Comparison of ENCODE assay signal across 16 cellular contexts in genomic region chr2:44805391-44805790, GRCh38.
DNase-seq lines count a peak whose midpoint lies in the region; ATAC-seq, FAIRE-seq and TF ChIP-seq lines count a peak whose summit lies in the region.
"Had no signal": no experiment of that assay in that cellular context is flagged by ENCODE, and none has a peak within 500 bp of the region (broad histone marks: within the 10 kb centered on the region; RNA-seq: fewer than 3 reads in every experiment).

No MANE protein-coding gene starts in this region.

- H3K4me2 ChIP-seq in IMR-90 (ENCODE audit: low read depth, low read length): no peak overlapping the region
- peak overlapping the region; percentile 39; the same call in 1 of the 2 replicates for H3K4me2 ChIP-seq in GM12878 (ENCODE audit: control insufficient read depth, insufficient read depth)
- H3K4me2 ChIP-seq in neuronal stem cell (ENCODE audit: insufficient read depth, low read length, poor library complexity, severe bottlenecking): peak overlapping the region; percentile 45
- H3K4me2 ChIP-seq in HepG2 (ENCODE audit: low read depth, low read length): no peak overlapping the region
- H3K4me2 ChIP-seq: A549, SK-N-SH had no signal

- no peak overlapping the region for H3K27ac ChIP-seq in IMR-90 (ENCODE audit: insufficient read depth, low read length)
- no peak overlapping the region for H3K27ac ChIP-seq in GM12878 (ENCODE audit: control insufficient read depth, insufficient read depth)
- peak overlapping the region; percentile 95 for H3K27ac ChIP-seq in neuronal stem cell (replicated peaks; ENCODE audit: low read length)
- no peak overlapping the region for H3K27ac ChIP-seq in HepG2 (ENCODE audit: extremely low read length, insufficient read depth, low read length)
- H3K27ac ChIP-seq in sigmoid colon: no peak overlapping the region
- H3K27ac ChIP-seq: A549 had no signal

- no peaks in the 10 kb centered on the region for H3K79me2 ChIP-seq in GM12878 (ENCODE audit: control insufficient read depth, insufficient read depth, low read length)
- H3K79me2 ChIP-seq in HepG2 (ENCODE audit: insufficient read depth, low read length): no peaks in the 10 kb centered on the region

- no peak for TF ChIP-seq POLR2A in IMR-90 (IDR thresholded peaks at IDR 0.05; ENCODE audit: low read depth, low read length)
- TF ChIP-seq POLR2A in GM12878 (IDR thresholded peaks at IDR 0.05; ENCODE audit: low read depth, low read length): no peak
- TF ChIP-seq POLR2A in HepG2 (IDR thresholded peaks at IDR 0.05; ENCODE audit: insufficient read depth in 1 of 2, low read depth in 2 of 2, low read length in 2 of 2): no peak
- no peak for TF ChIP-seq POLR2A in sigmoid colon (IDR thresholded peaks at IDR 0.05)

- H3K9me3 ChIP-seq in IMR-90 (ENCODE audit: control insufficient read depth, insufficient read depth, low read length): 0 out of 2 replicates have a peak, but pooled peaks cover 1% of the 10 kb centered on the region
- no peaks in the 10 kb centered on the region; the same call in 2 of the 3 replicates for H3K9me3 ChIP-seq in GM12878 (replicated peaks; ENCODE audit: control insufficient read depth, insufficient read depth, low read length)
- H3K9me3 ChIP-seq in neuronal stem cell (replicated peaks in 1 of 2; ENCODE audit: control insufficient read depth in 2 of 2, insufficient read depth in 1 of 2, low read depth in 1 of 2, low read length in 2 of 2): no peaks in the 10 kb centered on the region
- H3K9me3 ChIP-seq in HepG2 (ENCODE audit: low read length): no peaks in the 10 kb centered on the region
- no peaks in the 10 kb centered on the region for H3K9me3 ChIP-seq in sigmoid colon
- H3K9me3 ChIP-seq: A549, Caco-2, SK-N-SH had no signal

- no CpG with 5 or more reads among the region's 9 CpGs for WGBS in IMR-90 (ENCODE audit: extremely low coverage in 2 of 2, insufficient read length in 1 of 2), 2 experiments
- WGBS in GM12878 (ENCODE audit: insufficient coverage, insufficient replicate concordance, low lambda C conversion rate, missing lambda C conversion rate): 39% methylated on average over 8 of the region's 9 CpGs
- no CpG with 5 or more reads among the region's 9 CpGs for WGBS in neuronal stem cell (ENCODE audit: extremely low coverage in 2 of 2, insufficient read length in 2 of 2, insufficient replicate concordance in 1 of 2), 2 donors
- 13% methylated on average over 9 of the region's 9 CpGs for WGBS in HepG2 (ENCODE audit: low lambda C conversion rate)
- WGBS in sigmoid colon, 2 donors: 12 to 14% methylated on average over 9 of the region's 9 CpGs

- H3K23ac ChIP-seq in IMR-90 (ENCODE audit: low read depth, low read length): no peak overlapping the region
- H3K23ac ChIP-seq in neuronal stem cell (ENCODE audit: low read depth, low read length, poor library complexity): no peak overlapping the region

- H3K4me1 ChIP-seq in IMR-90 (ENCODE audit: control insufficient read depth, insufficient read depth, low read length) (no peaks in the 10 kb centered on the region), GM12878 (ENCODE audit: control insufficient read depth, insufficient read depth, low read length) (peaks cover 3% of the 10 kb centered on the region), neuronal stem cell (ENCODE audit: control insufficient read depth in 2 of 2, insufficient read depth in 1 of 2, low read depth in 1 of 2, low read length in 2 of 2) (peaks cover 2 to 27% of the 10 kb centered on the region in 2 donors), HepG2 (ENCODE audit: insufficient read depth, low read length) (no peaks in the 10 kb centered on the region), sigmoid colon (peaks cover 0 to 18% (median 14%) of the 10 kb centered on the region in 4 donors)
- H3K4me1 ChIP-seq: A549, Caco-2 had no signal

- CTCF ChIA-PET in IMR-90 (lab: Yijun Ruan, JAX) (no interaction called here), GM12878 (lab: Yijun Ruan, JAX) (interaction anchor here (0.6 to 2.1 kb wide), 6 partner anchors 18 to 326 kb away, joined by 3 to 11 read pairs (median 3); no protein-coding TSS in a partner anchor), HepG2 (lab: Yijun Ruan, JAX; ENCODE audit: low intra/inter-chr PET ratio, low total read pairs) (no interaction called here)

- H3K4me3 ChIP-seq in IMR-90 (ENCODE audit: insufficient read depth, low read depth, low read length): no peak overlapping the region
- H3K4me3 ChIP-seq in GM12878: no peak overlapping the region
- no peak overlapping the region for H3K4me3 ChIP-seq in neuronal stem cell (ENCODE audit: low read length in 2 of 2)
- no peak overlapping the region for H3K4me3 ChIP-seq in HepG2 (replicated peaks in 1 of 3; ENCODE audit: insufficient read depth in 1 of 3, low read depth in 2 of 3, low read length in 3 of 3)
- H3K4me3 ChIP-seq in sigmoid colon: no peak overlapping the region
- H3K4me3 ChIP-seq: A549 had no signal

- TF ChIP-seq CTCF in IMR-90 (conservative IDR thresholded peaks at IDR 0.05; ENCODE audit: low read depth, low read length) (no peak), GM12878 (IDR thresholded peaks at IDR 0.05 in 2 of 3, conservative IDR thresholded peaks at IDR 0.05 in 1 of 3; ENCODE audit: control insufficient read depth in 2 of 3, extremely low read depth in 1 of 3, insufficient read depth in 1 of 3, low read depth in 3 of 3, low read length in 3 of 3) (no peak), HepG2 (CRISPR knock-in tag; IDR thresholded peaks at IDR 0.05) (no peak), sigmoid colon (IDR thresholded peaks at IDR 0.05) (no peak)

- H2BK15ac ChIP-seq in IMR-90 (ENCODE audit: low read depth, low read length) (no peak overlapping the region), neuronal stem cell (ENCODE audit: low read length) (no peak overlapping the region)

- H2BK120ac ChIP-seq in IMR-90 (ENCODE audit: low read depth, low read length): no peak overlapping the region
- H2BK120ac ChIP-seq in neuronal stem cell (ENCODE audit: low read depth, low read length): no peak overlapping the region

- FAIRE-seq in GM12878 (lab: Jason Lieb, UNC) (no peak), HepG2 (lab: Jason Lieb, UNC) (no peak)
- FAIRE-seq: A549, GM12892 had no signal

- H3K4ac ChIP-seq in IMR-90 (ENCODE audit: low read depth, low read length): no peak overlapping the region
- no peak overlapping the region for H3K4ac ChIP-seq in neuronal stem cell (ENCODE audit: low read length)

- no peaks in the 10 kb centered on the region for H4K20me1 ChIP-seq in IMR-90 (ENCODE audit: insufficient read depth, low read length)
- no peaks in the 10 kb centered on the region for H4K20me1 ChIP-seq in GM12878 (ENCODE audit: control insufficient read depth, insufficient read depth)
- H4K20me1 ChIP-seq in HepG2 (ENCODE audit: insufficient read depth, low read length): no peaks in the 10 kb centered on the region

- DNase-seq in NCI-H82 (lab: John Stamatoyannopoulos, UW) (peak; percentile 40), NCI-H82 treated with DMSO at 0.1 percent for 48 hours (lab: John Stamatoyannopoulos, UW; ENCODE audit: unreplicated experiment) (no peak), IMR-90 (no peak), GM12878 (ENCODE audit: low read depth, low spot score) (no peak), neuronal stem cell (ENCODE audit: low spot score) (no peak), HepG2 (ENCODE audit: low spot score) (no peak), sigmoid colon (no peak), AG08396 (ENCODE audit: low spot score) (no peak)
- DNase-seq: Caco-2, NCI-H1694 treated with DMSO at 0.1 percent for 48 hours, NCI-H524 treated with DMSO at 0.1 percent for 48 hours, SK-N-SH, T-helper 1 cell had no signal

- H3K14ac ChIP-seq in IMR-90 (replicated peaks; ENCODE audit: low read depth, low read length) (no peak overlapping the region), neuronal stem cell (ENCODE audit: low read length) (no peak overlapping the region)

- H3K79me1 ChIP-seq in IMR-90 (ENCODE audit: low read depth in 1 of 2, low read length in 2 of 2): no peaks in the 10 kb centered on the region
- no peaks in the 10 kb centered on the region for H3K79me1 ChIP-seq in neuronal stem cell (ENCODE audit: low read depth, low read length)

- H3K56ac ChIP-seq in IMR-90 (ENCODE audit: extremely low read depth, insufficient read depth, low read length): no peak overlapping the region

- no peak for TF ChIP-seq EP300 in GM12878 (IDR thresholded peaks at IDR 0.05; ENCODE audit: borderline replicate concordance in 1 of 2, control insufficient read depth in 1 of 2, low read depth in 2 of 2, low read length in 2 of 2)
- no peak for TF ChIP-seq EP300 in HepG2 (IDR thresholded peaks at IDR 0.05; ENCODE audit: low read depth in 2 of 2, low read length in 2 of 2)
- TF ChIP-seq EP300 in HepG2 (CRISPR knock-in tag; IDR thresholded peaks at IDR 0.05; ENCODE audit: borderline replicate concordance): no peak
- no peak for TF ChIP-seq EP300 in sigmoid colon (IDR thresholded peaks at IDR 0.05)

- no peak overlapping the region for H4K91ac ChIP-seq in IMR-90 (ENCODE audit: insufficient read depth, low read depth, low read length)
- H4K91ac ChIP-seq in neuronal stem cell (ENCODE audit: low read depth, low read length, poor library complexity): peak overlapping the region; percentile 74

- peaks cover 62% of the 10 kb centered on the region for H3K27me3 ChIP-seq in IMR-90 (ENCODE audit: control insufficient read depth, insufficient read depth, low read length)
- H3K27me3 ChIP-seq in GM12878 (replicated peaks in 1 of 2; ENCODE audit: control insufficient read depth in 2 of 2, insufficient read depth in 2 of 2, low read length in 1 of 2): peaks cover 0 to 6% of the 10 kb centered on the region in 2 experiments
- peaks cover 0 to 100% (median 0%) of the 10 kb centered on the region in 3 experiments for H3K27me3 ChIP-seq in neuronal stem cell (ENCODE audit: control insufficient read depth in 3 of 3, insufficient read depth in 3 of 3, low read depth in 1 of 3, low read length in 3 of 3)
- peaks cover 1 to 60% of the 10 kb centered on the region in 2 experiments; a peak in 3 of 5 replicates for H3K27me3 ChIP-seq in HepG2 (ENCODE audit: control insufficient read depth in 1 of 2, insufficient read depth in 2 of 2, low read length in 2 of 2)
- H3K27me3 ChIP-seq in sigmoid colon: peaks cover 29 to 96% (median 54%) of the 10 kb centered on the region in 3 donors

- H3K36me3 ChIP-seq in IMR-90 (ENCODE audit: control insufficient read depth, insufficient read depth, low read length) (no peaks in the 10 kb centered on the region), GM12878 (ENCODE audit: control insufficient read depth in 2 of 2, insufficient read depth in 2 of 2, low read length in 1 of 2) (no peaks in the 10 kb centered on the region), neuronal stem cell (replicated peaks in 1 of 2; ENCODE audit: control insufficient read depth in 2 of 2, insufficient read depth in 2 of 2, low read length in 2 of 2) (no peaks in the 10 kb centered on the region), HepG2 (replicated peaks in 1 of 2; ENCODE audit: control insufficient read depth in 1 of 2, insufficient read depth in 2 of 2, low read length in 2 of 2) (no peaks in the 10 kb centered on the region), sigmoid colon (no peaks in the 10 kb centered on the region)

- H2AFZ ChIP-seq in IMR-90 (replicated peaks; ENCODE audit: low read length, poor library complexity) (peak overlapping the region; percentile 37), GM12878 (ENCODE audit: control insufficient read depth, low read depth, low read length) (no peak overlapping the region; the same call in 1 of the 2 replicates), neuronal stem cell (ENCODE audit: low read length) (no peak overlapping the region), HepG2 (ENCODE audit: low read length) (no peak overlapping the region)

- no peaks in the 10 kb centered on the region for H3K9me1 ChIP-seq in IMR-90 (ENCODE audit: insufficient read depth, low read length)

- SMC1A ChIA-PET in GM12878 (lab: Charles Lee; ENCODE audit: uncharacterized antibody, unreplicated experiment): interaction anchor here (0.8 to 3.5 kb wide), 3 partner anchors 26 to 54 kb away, joined by 3 to 13 read pairs (median 5); no protein-coding TSS in a partner anchor

- BruUV-seq in IMR-90 (replicated peaks; lab: Mats Ljungman, UMichigan) (no TSS peak), GM12878 (replicated peaks; lab: Mats Ljungman, UMichigan) (no TSS peak), HepG2 (replicated peaks; lab: Mats Ljungman, UMichigan) (no TSS peak)

- TF ChIP-seq RAD21 in IMR-90 (IDR thresholded peaks at IDR 0.05; ENCODE audit: low read length): no peak
- no peak for TF ChIP-seq RAD21 in GM12878 (IDR thresholded peaks at IDR 0.05; ENCODE audit: insufficient read depth, low read depth, low read length)
- TF ChIP-seq RAD21 in HepG2 (CRISPR knock-in tag; IDR thresholded peaks at IDR 0.05): no peak

- dilution Hi-C loops in IMR-90 (cut with HindIII; ENCODE audit: low sequenced_read_pairs, unreplicated experiment): no loop called here

- in situ Hi-C loops in IMR-90 (cut with MboI; ENCODE audit: low sequenced_read_pairs): no loop called here
- in situ Hi-C loops in GM12878 (cut with MboI): no loop called here
- in situ Hi-C loops in HepG2 (cut with HindIII; ENCODE audit: extremely low pct_ligation_motif_present, low pct_unique_long_range_greater_than_20kb): no loop called here

- H3K18ac ChIP-seq in IMR-90 (ENCODE audit: low read depth, low read length) (no peak overlapping the region), neuronal stem cell (ENCODE audit: low read length) (peak overlapping the region; percentile 84)

- intact Hi-C loops in IMR-90 (cut with micrococcal nuclease) (no loop called here), GM12878 (cut with micrococcal nuclease; ENCODE audit: unreplicated experiment) (no loop called here), HepG2 (cut with micrococcal nuclease; ENCODE audit: unreplicated experiment) (no loop called here), sigmoid colon (cut with DNase I) (no loop called here)

- ATAC-seq in IMR-90 (ENCODE audit: low read depth): no peak
- ATAC-seq in GM12878: no peak; the same call in 2 of the 3 replicates
- no peak for ATAC-seq in HepG2
- ATAC-seq: Right ventricle myocardium inferior had no signal

- no peak overlapping the region for H2AK9ac ChIP-seq in IMR-90 (replicated peaks; ENCODE audit: low read depth, low read length, poor library complexity)

- RAD21 ChIA-PET in GM12878 (lab: Charles Lee; ENCODE audit: unreplicated experiment): interaction anchor here (0.9 to 1.8 kb wide), 4 partner anchors 25 to 325 kb away, joined by 3 to 5 read pairs (median 4); no protein-coding TSS in a partner anchor

- H2BK5ac ChIP-seq in IMR-90 (ENCODE audit: low read depth, low read length, poor library complexity, severe bottlenecking) (no peak overlapping the region), neuronal stem cell (ENCODE audit: low read length) (no peak overlapping the region)

- no peak overlapping the region for H2BK20ac ChIP-seq in IMR-90 (ENCODE audit: low read depth, low read length)

- no peak overlapping the region for H2BK12ac ChIP-seq in neuronal stem cell (ENCODE audit: low read length)

- POLR2A ChIA-PET in IMR-90 (lab: Charles Lee; ENCODE audit: unreplicated experiment): no interaction called here
- POLR2A ChIA-PET in GM12878 (lab: Charles Lee): no interaction called here
- POLR2A ChIA-PET in HepG2 (lab: Yijun Ruan, JAX): no interaction called here

- no peak overlapping the region for H2AK5ac ChIP-seq in IMR-90 (ENCODE audit: low read depth, low read length)
- no peak overlapping the region for H2AK5ac ChIP-seq in neuronal stem cell (ENCODE audit: low read depth, low read length)

- H3K9ac ChIP-seq in IMR-90 (ENCODE audit: low read depth, low read length): no peak overlapping the region
- no peak overlapping the region for H3K9ac ChIP-seq in GM12878 (ENCODE audit: control insufficient read depth, insufficient read depth, low read length)
- no peak overlapping the region for H3K9ac ChIP-seq in neuronal stem cell (ENCODE audit: low read depth, low read length, poor library complexity)
- no peak overlapping the region for H3K9ac ChIP-seq in HepG2 (ENCODE audit: insufficient read depth, low read depth, low read length)
- H3K9ac ChIP-seq: SK-N-SH had no signal

- H4K8ac ChIP-seq in IMR-90 (ENCODE audit: low read depth in 2 of 2, low read length in 2 of 2): no peak overlapping the region
- no peak overlapping the region for H4K8ac ChIP-seq in neuronal stem cell (ENCODE audit: low read depth, low read length)

- H4K5ac ChIP-seq in IMR-90 (ENCODE audit: low read depth, low read length): no peak overlapping the region

Comparison
In these comparisons a context has a peak if more than half of its experiments do, and no peak if none do; other contexts are left out.
1. H3K4me2 ChIP-seq: peak in GM12878 (single experiment) and neuronal stem cell (single experiment); none in IMR-90 (single experiment) and HepG2 (single experiment).